Comparison of ENCODE assay signal across 4 cellular contexts in genomic region chr7:139436806-139437205, GRCh38. TPM values are rescaled to one million over a fixed set of nuclear protein-coding genes. Genes with fewer than 3 reads are reported as not detected.
"Had no signal": no experiment of that assay in that cellular context is flagged by ENCODE, and none has a peak within 500 bp of the region (broad histone marks: within the 10 kb centered on the region; RNA-seq: fewer than 3 reads in every experiment).

No MANE protein-coding gene starts in this region.

- DNase-seq: GDM1, GF-D8 had no signal

- ATAC-seq: GM12878 had no signal

- H3K4me3 ChIP-seq: GM12878 had no signal

RNA-seq across cellular contexts. Expression of gene KLRG2, which starts 46.7 kb away (rescaled TPM):
- total RNA-seq: G401 had no signal
- polyA plus RNA-seq: GM12878 had no signal
